Comparison of ENCODE assay signal across 8 cellular contexts in the genomic region with DNA sequence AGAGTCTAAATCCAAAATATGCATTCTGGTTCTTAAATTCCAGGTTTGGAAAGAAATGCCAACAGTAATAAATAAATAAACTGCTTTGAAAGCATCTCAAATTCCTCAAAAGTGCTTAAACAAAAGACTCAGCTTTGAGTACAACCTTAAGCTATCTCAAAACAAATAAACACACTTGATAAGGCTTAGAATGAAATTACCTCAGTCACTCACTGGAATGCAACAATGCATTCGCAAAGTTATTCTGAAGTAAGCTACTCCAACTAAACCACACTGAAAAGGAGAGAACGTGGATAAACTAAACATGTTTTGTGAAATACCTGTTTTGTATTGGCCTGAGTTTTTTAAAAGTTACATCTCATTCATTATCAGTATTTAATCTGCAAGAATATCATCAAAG. TPM values are rescaled to one million over a fixed set of nuclear protein-coding genes. Genes with fewer than 3 reads are reported as not detected.
DNase-seq lines count a peak whose midpoint lies in the region; ATAC-seq, FAIRE-seq and TF ChIP-seq lines count a peak whose summit lies in the region.

No MANE protein-coding gene starts in this region.

- H3K9me3 ChIP-seq in kidney (ENCODE audit: control insufficient read depth in 1 of 2, low read length in 2 of 2) (no peaks in the 10 kb centered on the region), tibial nerve (no peaks in the 10 kb centered on the region)

- DNase-seq in activated T-cell treated with anti-CD3 and anti-CD28 coated beads, Interleukin-2, amount 50 U/mL, for 24 hours = no peak
- no peak for DNase-seq in activated T-cell treated with anti-CD3 and anti-CD28 coated beads for 4 hours
- no peak for DNase-seq in activated naive CD8-positive, alpha-beta T cell treated with anti-CD3 and anti-CD28 coated beads, Interleukin-2, amount 10 ng/mL, durations not matched to agents 7 days and 5 days
- DNase-seq in kidney = no peak
- DNase-seq in tibial nerve (ENCODE audit: low spot score in 2 of 2) = no peak

- no peaks in the 10 kb centered on the region for H3K27me3 Mint-ChIP-seq in activated T-cell treated with anti-CD3 and anti-CD28 coated beads, Interleukin-2, amount 50 U/mL, for 24 hours
- no peaks in the 10 kb centered on the region for H3K27me3 Mint-ChIP-seq in activated naive CD8-positive, alpha-beta T cell treated with anti-CD3 and anti-CD28 coated beads, Interleukin-2, amount 10 ng/mL, durations not matched to agents 7 days and 5 days

- H3K4me3 Mint-ChIP-seq in activated T-cell treated with anti-CD3 and anti-CD28 coated beads, Interleukin-2, amount 50 U/mL, for 24 hours = peak overlapping the region; percentile 92
- peak overlapping the region; percentile 74 for H3K4me3 Mint-ChIP-seq in activated naive CD8-positive, alpha-beta T cell treated with anti-CD3 and anti-CD28 coated beads, Interleukin-2, amount 10 ng/mL, durations not matched to agents 7 days and 5 days

- FAIRE-seq in kidney (lab: Jason Lieb, UNC) = no peak

- H3K27ac ChIP-seq in kidney (ENCODE audit: low read depth in 2 of 2, low read length in 2 of 2) = no peak overlapping the region
- H3K27ac ChIP-seq in tibial nerve = peak overlapping the region in 3 of 4 donors; percentile 91 to 97 (median 91)

- no peak for ATAC-seq in activated naive CD8-positive, alpha-beta T cell treated with anti-CD3 and anti-CD28 coated beads, Interleukin-2, amount 10 ng/mL, durations not matched to agents 7 days and 5 days (ENCODE audit: low read depth)
- ATAC-seq in GM18870 (IDR thresholded peaks at IDR 0.05; ENCODE audit: unreplicated experiment) = no peak
- ATAC-seq in HG03196 (IDR thresholded peaks at IDR 0.05; ENCODE audit: unreplicated experiment) = no peak
- no peak for ATAC-seq in HG02981 (IDR thresholded peaks at IDR 0.05; ENCODE audit: unreplicated experiment)

- H3K9ac ChIP-seq in kidney (ENCODE audit: low read length in 2 of 2) = peak overlapping the region; percentile 31 to 33

- H3K4me3 ChIP-seq in kidney (ENCODE audit: low read length in 2 of 2) (peak overlapping the region; percentile 77 to 89), tibial nerve (peak overlapping the region in 3 of 4 donors; percentile 57 to 88 (median 59))

- H3K27me3 ChIP-seq in tibial nerve = no peaks in the 10 kb centered on the region

- peaks cover 0 to 2% of the 10 kb centered on the region in 2 donors for H3K36me3 ChIP-seq in kidney (ENCODE audit: control insufficient read depth in 1 of 2, insufficient read depth in 2 of 2, low read length in 2 of 2)
- H3K36me3 ChIP-seq in tibial nerve = peaks cover 0 to 9% (median 0%) of the 10 kb centered on the region in 3 donors

- H3K4me1 Mint-ChIP-seq in activated T-cell treated with anti-CD3 and anti-CD28 coated beads, Interleukin-2, amount 50 U/mL, for 24 hours (ENCODE audit: low read depth) = peaks cover 20% of the 10 kb centered on the region
- peaks cover 14% of the 10 kb centered on the region for H3K4me1 Mint-ChIP-seq in activated naive CD8-positive, alpha-beta T cell treated with anti-CD3 and anti-CD28 coated beads, Interleukin-2, amount 10 ng/mL, durations not matched to agents 7 days and 5 days

- no peak for TF ChIP-seq POLR2A in tibial nerve (IDR thresholded peaks at IDR 0.05)

- intact Hi-C loops in kidney (cut with DNase I) = no loop called here

- POLR2A ChIA-PET in activated naive CD8-positive, alpha-beta T cell treated with anti-CD3 and anti-CD28 coated beads, Interleukin-2, amount 10 ng/mL, durations not matched to agents 7 days and 5 days (lab: Charles Lee) = no interaction called here

- peak overlapping the region; percentile 90 for H3K27ac Mint-ChIP-seq in activated T-cell treated with anti-CD3 and anti-CD28 coated beads, Interleukin-2, amount 50 U/mL, for 24 hours
- peak overlapping the region; percentile 85 for H3K27ac Mint-ChIP-seq in activated naive CD8-positive, alpha-beta T cell treated with anti-CD3 and anti-CD28 coated beads, Interleukin-2, amount 10 ng/mL, durations not matched to agents 7 days and 5 days

- H3K4me1 ChIP-seq in kidney (ENCODE audit: control insufficient read depth in 1 of 2, insufficient read depth in 1 of 2, low read depth in 1 of 2, low read length in 2 of 2) (peaks cover 9 to 12% of the 10 kb centered on the region in 2 donors), tibial nerve (peaks cover 0 to 28% (median 16%) of the 10 kb centered on the region in 4 donors)

- 19 to 27% methylated on average over 2 of the region's 2 CpGs for WGBS in tibial nerve, 2 donors

- TF ChIP-seq CTCF in kidney (IDR thresholded peaks at IDR 0.05; ENCODE audit: borderline replicate concordance, extremely low read depth, insufficient read depth) = no peak
- no peak for TF ChIP-seq CTCF in tibial nerve (IDR thresholded peaks at IDR 0.05)

- H3K36me3 Mint-ChIP-seq in activated T-cell treated with anti-CD3 and anti-CD28 coated beads, Interleukin-2, amount 50 U/mL, for 24 hours (ENCODE audit: low read depth) = peaks cover 20% of the 10 kb centered on the region
- H3K36me3 Mint-ChIP-seq in activated naive CD8-positive, alpha-beta T cell treated with anti-CD3 and anti-CD28 coated beads, Interleukin-2, amount 10 ng/mL, durations not matched to agents 7 days and 5 days = peaks cover 4% of the 10 kb centered on the region

- TF ChIP-seq EP300 in tibial nerve (IDR thresholded peaks at IDR 0.05) = no peak

- no peaks in the 10 kb centered on the region for H3K9me3 Mint-ChIP-seq in activated T-cell treated with anti-CD3 and anti-CD28 coated beads, Interleukin-2, amount 50 U/mL, for 24 hours
- H3K9me3 Mint-ChIP-seq in activated naive CD8-positive, alpha-beta T cell treated with anti-CD3 and anti-CD28 coated beads, Interleukin-2, amount 10 ng/mL, durations not matched to agents 7 days and 5 days = no peaks in the 10 kb centered on the region

RNA-seq across cellular contexts. Expression of a gene that starts 1.2 kb away (rescaled TPM):
- total RNA-seq in activated naive CD8-positive, alpha-beta T cell treated with anti-CD3 and anti-CD28 coated beads, Interleukin-2, amount 10 ng/mL, durations not matched to agents 7 days and 5 days = 10 to 100 TPM; 10.3 to 11.5 TPM
- total RNA-seq in kidney = 17.4 TPM
- polyA plus RNA-seq in kidney (ENCODE audit: insufficient read depth, low read depth, low replicate concordance) = 19.2 TPM
- total RNA-seq in tibial nerve = 10 to 100 TPM; 13.7 to 28.8 (median 19.6) TPM

Comparison
In these comparisons a context has a peak if more than half of its experiments do, and no peak if none do; other contexts are left out.
1. H3K27ac ChIP-seq: peak in tibial nerve (3 of 4); none in kidney (0 of 2).